In genomic region chr18:74316257-74317180, GRCh38 we compare ENCODE assay signal across 12 cellular contexts. TPM values are rescaled to one million over a fixed set of nuclear protein-coding genes. Genes with fewer than 3 reads are reported as not detected.
DNase-seq lines count a peak whose midpoint lies in the region; ATAC-seq and TF ChIP-seq lines count a peak whose summit lies in the region.
"Had no signal": no experiment of that assay in that cellular context is flagged by ENCODE, and none has a peak within 500 bp of the region (broad histone marks: within the 10 kb centered on the region; RNA-seq: fewer than 3 reads in every experiment).

No MANE protein-coding gene starts in this region.

- no peak overlapping the region for H3K9ac ChIP-seq in trophoblast cell (ENCODE audit: low read length)

- no peak overlapping the region for H3K4ac ChIP-seq in trophoblast cell (ENCODE audit: low read depth, low read length)

- peak overlapping the region; percentile 85 for H3K27ac ChIP-seq in SJSA1
- H3K27ac ChIP-seq in trophoblast cell (ENCODE audit: low read depth, low read length): no peak overlapping the region
- H3K27ac ChIP-seq in stomach: no peak overlapping the region

- no peak for TF ChIP-seq POLR2A in stomach (IDR thresholded peaks at IDR 0.05)

- H3K36me3 ChIP-seq in SJSA1: no peaks in the 10 kb centered on the region
- H3K36me3 ChIP-seq in trophoblast cell (ENCODE audit: control insufficient read depth in 1 of 2, insufficient read depth in 2 of 2, low read length in 2 of 2): no peaks in the 10 kb centered on the region
- no peaks in the 10 kb centered on the region for H3K36me3 ChIP-seq in stomach

- H3K27me3 ChIP-seq in SJSA1 (replicated peaks) (no peaks in the 10 kb centered on the region), trophoblast cell (ENCODE audit: insufficient read depth, low read length) (no peaks in the 10 kb centered on the region), stomach (no peaks in the 10 kb centered on the region)

- peak overlapping the region; percentile 35 for H3K14ac ChIP-seq in trophoblast cell (ENCODE audit: low read length)

- peak overlapping the region; percentile 4 for H2BK5ac ChIP-seq in trophoblast cell (ENCODE audit: low read depth, low read length, poor library complexity)

- H4K8ac ChIP-seq in trophoblast cell (ENCODE audit: low read depth, low read length): peak overlapping the region; percentile 52

- DNase-seq in GM04503 (ENCODE audit: low read depth) (peak; percentile 90), SJSA1 (ENCODE audit: low read depth in 1 of 2, low spot score in 2 of 2) (peak; percentile 84 to 91), fibroblast of the conjunctiva (ENCODE audit: low read depth) (peak; percentile 59), trophoblast cell (peak in 1 of 2 donors; percentile 56), stomach (no peak)
- DNase-seq: activated CD4-positive, alpha-beta T cell treated with anti-CD3 and anti-CD28 coated beads, Interleukin-2, amount 50 U/mL, for 4 hours; naive B cell; SIG-M5 had no signal

- H3K9me3 ChIP-seq in SJSA1 (replicated peaks) (no peaks in the 10 kb centered on the region), trophoblast cell (ENCODE audit: insufficient read depth, low read depth, low read length) (peaks cover 5% of the 10 kb centered on the region), stomach (no peaks in the 10 kb centered on the region)

- TF ChIP-seq CTCF in stomach (IDR thresholded peaks at IDR 0.05): no peak

- H3K18ac ChIP-seq in trophoblast cell (ENCODE audit: low read length): peak overlapping the region; percentile 55

- no peak overlapping the region for H3K4me3 ChIP-seq in SJSA1
- no peak overlapping the region for H3K4me3 ChIP-seq in trophoblast cell (ENCODE audit: low read depth, low read length)
- H3K4me3 ChIP-seq in stomach: no peak overlapping the region

- H3K23ac ChIP-seq in trophoblast cell (ENCODE audit: low read length): no peak overlapping the region

- H2AK5ac ChIP-seq in trophoblast cell (ENCODE audit: low read length): peak overlapping the region; percentile 18

- H2BK120ac ChIP-seq in trophoblast cell (ENCODE audit: insufficient read depth, low read length, poor library complexity): peak overlapping the region; percentile 27

- ATAC-seq in GM19463 (IDR thresholded peaks at IDR 0.05; ENCODE audit: unreplicated experiment): no peak
- ATAC-seq in HG03442 (IDR thresholded peaks at IDR 0.05; ENCODE audit: unreplicated experiment): no peak
- no peak for ATAC-seq in GM19328 (IDR thresholded peaks at IDR 0.05; ENCODE audit: unreplicated experiment)

- H3K4me1 ChIP-seq in SJSA1 (replicated peaks) (peaks cover 26% of the 10 kb centered on the region), trophoblast cell (ENCODE audit: control insufficient read depth in 1 of 2, insufficient read depth in 2 of 2, low read length in 2 of 2) (peaks cover 4% of the 10 kb centered on the region in 2 experiments), stomach (no peaks in the 10 kb centered on the region)

- H2BK12ac ChIP-seq in trophoblast cell (ENCODE audit: low read length): peak overlapping the region; percentile 11

- H4K91ac ChIP-seq in trophoblast cell (ENCODE audit: low read depth, low read length): peak overlapping the region; percentile 86

- intact Hi-C loops in stomach (cut with DNase I; ENCODE audit: low total_unique reads): no loop called here

- no peaks in the 10 kb centered on the region for H3K79me2 ChIP-seq in trophoblast cell (ENCODE audit: control insufficient read depth, insufficient read depth, low read length, poor library complexity)

- no peak overlapping the region for H4K12ac ChIP-seq in trophoblast cell (ENCODE audit: low read depth, low read length)

- TF ChIP-seq EP300 in stomach (IDR thresholded peaks at IDR 0.05): no peak

- H3K79me1 ChIP-seq in trophoblast cell (ENCODE audit: low read length): peaks cover 4% of the 10 kb centered on the region

- no peak overlapping the region for H2AFZ ChIP-seq in trophoblast cell (ENCODE audit: insufficient read depth, low read length, poor library complexity)

- H3K4me2 ChIP-seq in trophoblast cell (ENCODE audit: low read length): no peak overlapping the region

- WGBS in trophoblast cell (ENCODE audit: extremely low coverage, insufficient coverage, insufficient read length): no CpG with 5 or more reads among the region's 29 CpGs
- 82 to 87% (median 85%) methylated on average over 28 to 29 of the region's 29 CpGs for WGBS in stomach, 5 donors

RNA-seq across cellular contexts. Expression of gene C18orf63, which starts 0.9 kb away (rescaled TPM):
- total RNA-seq in SJSA1 (2014; rRNA removed; shearing (Covaris generic)): not detected in 2 replicates
- not detected in 2 replicates for polyA plus RNA-seq in trophoblast cell (2013)
- total RNA-seq in stomach: not detected
- polyA plus RNA-seq in stomach: not detected
- total RNA-seq: frontal cortex had no signal

RNA-seq across cellular contexts. Expression of gene CYB5A, which starts 24.8 kb away (rescaled TPM):
- total RNA-seq in SJSA1 (2014; rRNA removed; shearing (Covaris generic)): 210 and 237 TPM in 2 replicates
- polyA plus RNA-seq in trophoblast cell (2013): 38.4 and 40.9 TPM in 2 replicates
- total RNA-seq in stomach: 100 to 1,000 TPM in 3 of 5 donors, 10 to 100 TPM in 2; 75.9 to 116 (median 101) TPM
- polyA plus RNA-seq in stomach: 100 to 1,000 TPM; 186 to 450 (median 314) TPM
